In the genomic region with DNA sequence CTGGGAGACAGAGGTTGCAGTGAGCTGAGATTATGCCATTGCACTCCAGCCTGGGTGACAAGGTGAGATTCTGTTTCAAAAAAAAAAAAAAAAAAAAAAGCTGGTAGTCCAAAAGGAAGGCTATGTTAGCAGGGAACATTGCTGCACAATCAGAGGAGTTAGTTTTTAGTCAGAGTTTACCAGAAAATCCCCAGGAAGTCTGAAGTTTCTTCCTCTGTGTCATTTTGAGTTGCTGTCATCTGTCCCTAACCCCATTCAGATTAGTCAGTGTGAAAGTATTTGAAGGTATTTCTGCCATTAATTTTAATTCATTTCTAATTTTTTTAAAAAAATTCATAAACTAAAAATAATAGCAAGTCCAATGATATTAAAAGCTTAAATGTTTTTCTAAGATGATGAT, we compare ENCODE assay signal across 20 cellular contexts. TPM values are rescaled to one million over a fixed set of nuclear protein-coding genes. Genes with fewer than 3 reads are reported as not detected.
DNase-seq lines count a peak whose midpoint lies in the region; ATAC-seq and TF ChIP-seq lines count a peak whose summit lies in the region.
"Had no signal": no experiment of that assay in that cellular context is flagged by ENCODE, and none has a peak within 500 bp of the region (broad histone marks: within the 10 kb centered on the region; RNA-seq: fewer than 3 reads in every experiment).

No MANE protein-coding gene starts in this region.

- H3K4me3 Mint-ChIP-seq in immature natural killer cell: no peak overlapping the region
- H3K4me3 Mint-ChIP-seq: CD4-positive, CD25-positive, alpha-beta regulatory T cell; dendritic cell treated with granulocyte-macrophage colony-stimulating factor and Interleukin-4, amounts not matched to agents 40 ng/mL and 50 ng/mL, for 4 days; naive thymus-derived CD4-positive, alpha-beta T cell had no signal

- no peak for TF ChIP-seq CTCF in GM20000 (IDR thresholded peaks at IDR 0.05; ENCODE audit: extremely low read depth, missing control alignments)

- ATAC-seq in GM18519 (IDR thresholded peaks at IDR 0.05; ENCODE audit: low FRiP score, unreplicated experiment) (peak; percentile 70), HG02798 (IDR thresholded peaks at IDR 0.05; ENCODE audit: poor library complexity, unreplicated experiment) (peak; percentile 61), HG03565 (IDR thresholded peaks at IDR 0.05; ENCODE audit: unreplicated experiment) (peak; percentile 81), HG03139 (IDR thresholded peaks at IDR 0.05; ENCODE audit: unreplicated experiment) (no peak), HG02973 (IDR thresholded peaks at IDR 0.05; ENCODE audit: unreplicated experiment) (no peak)
- ATAC-seq: activated CD4-positive, CD25-positive, alpha-beta regulatory T cell treated with anti-CD3 and anti-CD28 coated beads, Interleukin-2, amount 50 U/mL, for 24 hours; foreskin keratinocyte; naive thymus-derived CD4-positive, alpha-beta T cell; Panc1; right lobe of liver had no signal

- peaks cover 0 to 10% (median 0%) of the 10 kb centered on the region in 3 donors for H3K27me3 Mint-ChIP-seq in immature natural killer cell (ENCODE audit: low read depth in 3 of 3)
- H3K27me3 Mint-ChIP-seq: dendritic cell treated with granulocyte-macrophage colony-stimulating factor and Interleukin-4, amounts not matched to agents 40 ng/mL and 50 ng/mL, for 4 days had no signal

- H3K36me3 Mint-ChIP-seq in immature natural killer cell: no peaks in the 10 kb centered on the region
- H3K36me3 Mint-ChIP-seq: CD4-positive, CD25-positive, alpha-beta regulatory T cell had no signal

- peak; percentile 35 for DNase-seq in GM20000 (ENCODE audit: low spot score)
- DNase-seq in NCI-H2196 treated with DMSO at 0.1 percent for 48 hours (lab: John Stamatoyannopoulos, UW; ENCODE audit: unreplicated experiment): no peak
- no peak for DNase-seq in immature natural killer cell
- DNase-seq: CD4-positive, CD25-positive, alpha-beta regulatory T cell; DMS53; foreskin keratinocyte; hypothalamus; mesenchymal stem cell; naive thymus-derived CD4-positive, alpha-beta T cell; NCI-H1417 treated with DMSO at 0.1 percent for 48 hours; right lobe of liver had no signal

- H3K4me1 Mint-ChIP-seq in immature natural killer cell: no peaks in the 10 kb centered on the region

- no peaks in the 10 kb centered on the region for H3K9me3 Mint-ChIP-seq in immature natural killer cell
- H3K9me3 Mint-ChIP-seq: CD4-positive, CD25-positive, alpha-beta regulatory T cell had no signal

- H3K27ac Mint-ChIP-seq in immature natural killer cell: no peak overlapping the region
- H3K27ac Mint-ChIP-seq: activated T-helper 2 cell treated with anti-CD3 and anti-CD28 coated beads, Interferon-gamma antibody, Interleukin-2, Interleukin-4, amounts not matched to agents 10 μg/mL and 5 μg/mL and 100 μg/mL, durations not matched to agents 14 hours and 24 hours and 36 hours; CD4-positive, CD25-positive, alpha-beta regulatory T cell had no signal

RNA-seq across cellular contexts. Expression of a gene that starts 33.5 kb away (rescaled TPM):
- polyA plus RNA-seq in immature natural killer cell: 1 to 10 TPM; 2.4 to 9.2 (median 5.6) TPM

Comparison
In these comparisons a context has a peak if more than half of its experiments do, and no peak if none do; other contexts are left out.
1. ATAC-seq: peak in GM18519 (single experiment), HG02798 (single experiment) and HG03565 (single experiment); none in HG03139 (single experiment) and HG02973 (single experiment).